ENCODE assay signal across 22 cellular contexts in the genomic region with DNA sequence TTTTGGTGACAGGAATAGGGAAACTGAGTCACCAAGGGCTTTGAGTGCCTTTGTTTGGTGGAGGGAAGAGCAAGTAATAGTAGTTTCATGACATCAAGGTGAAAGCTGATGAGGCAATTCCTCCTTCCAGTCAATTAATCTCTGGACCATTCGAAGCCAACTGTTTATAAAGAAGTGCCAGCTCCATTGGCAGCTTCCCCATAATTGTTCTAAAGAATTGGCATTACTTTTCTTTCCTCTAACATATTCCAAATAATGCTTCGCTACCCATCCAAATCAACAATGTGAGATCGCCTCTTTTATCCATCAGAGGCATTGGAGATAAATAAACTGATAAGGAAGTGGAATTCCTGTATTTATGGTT.
DNase-seq lines count a peak whose midpoint lies in the region; ATAC-seq, FAIRE-seq and TF ChIP-seq lines count a peak whose summit lies in the region.
"Had no signal": no experiment of that assay in that cellular context is flagged by ENCODE, and none has a peak within 500 bp of the region (broad histone marks: within the 10 kb centered on the region; RNA-seq: fewer than 3 reads in every experiment).

No MANE protein-coding gene starts in this region.

- no peak for FAIRE-seq in GM12891 (lab: Jason Lieb, UNC)
- FAIRE-seq: G401.6, RCC 7860 had no signal

- intact Hi-C loops in natural killer cell (cut with micrococcal nuclease) (no loop called here), testis (cut with DNase I; ENCODE audit: low total_unique reads) (no loop called here)

- no peaks in the 10 kb centered on the region for H3K9me3 Mint-ChIP-seq in natural killer cell
- no peaks in the 10 kb centered on the region for H3K9me3 Mint-ChIP-seq in natural killer cell treated with Interleukin-12 subunit alpha and Interleukin-12 subunit beta and Interleukin-15 and Interleukin-18, amount 100 ng/mL, for 72 hours

- H3K4me1 Mint-ChIP-seq in natural killer cell: peaks cover 53 to 59% of the 10 kb centered on the region in 2 donors
- H3K4me1 Mint-ChIP-seq in natural killer cell treated with Interleukin-12 subunit alpha and Interleukin-12 subunit beta and Interleukin-15 and Interleukin-18, amount 100 ng/mL, for 72 hours (ENCODE audit: low read depth in 2 of 2): peaks cover 16 to 34% of the 10 kb centered on the region in 2 donors
- H3K4me1 Mint-ChIP-seq: CD8-positive, alpha-beta memory T cell had no signal

- no peak for TF ChIP-seq CTCF in natural killer cell (IDR thresholded peaks at IDR 0.05)
- TF ChIP-seq CTCF in VCaP (conservative IDR thresholded peaks at IDR 0.05): no peak
- no peak for TF ChIP-seq CTCF in testis (IDR thresholded peaks at IDR 0.05)

- ATAC-seq in natural killer cell: no peak
- no peak for ATAC-seq in natural killer cell treated with Interleukin-12 subunit alpha and Interleukin-12 subunit beta and Interleukin-15 and Interleukin-18, amount 100 ng/mL, for 72 hours
- no peak for ATAC-seq in HG03354 (IDR thresholded peaks at IDR 0.05; ENCODE audit: poor library complexity, severe bottlenecking, unreplicated experiment)

- TF ChIP-seq POLR2A in GM12891 (IDR thresholded peaks at IDR 0.05; ENCODE audit: low read depth, low read length): no peak
- TF ChIP-seq POLR2A in testis (IDR thresholded peaks at IDR 0.05): no peak

- H3K9me3 ChIP-seq in testis: no peaks in the 10 kb centered on the region
- H3K9me3 ChIP-seq: BLaER1 treated with 17β-estradiol and CSF1 and Interleukin-3, amounts not matched to agents 10 nM and 100 nM; SJCRH30 had no signal

- H3K4me3 Mint-ChIP-seq in natural killer cell: peak overlapping the region; percentile 9
- H3K4me3 Mint-ChIP-seq in natural killer cell treated with Interleukin-12 subunit alpha and Interleukin-12 subunit beta and Interleukin-15 and Interleukin-18, amount 100 ng/mL, for 72 hours: no peak overlapping the region
- H3K4me3 Mint-ChIP-seq: CD8-positive, alpha-beta memory T cell had no signal

- peak overlapping the region; percentile 72 to 77 for H3K27ac Mint-ChIP-seq in natural killer cell
- H3K27ac Mint-ChIP-seq in natural killer cell treated with Interleukin-12 subunit alpha and Interleukin-12 subunit beta and Interleukin-15 and Interleukin-18, amount 100 ng/mL, for 72 hours: no peak overlapping the region
- H3K27ac Mint-ChIP-seq: CD8-positive, alpha-beta memory T cell had no signal

- no peaks in the 10 kb centered on the region for H3K27me3 ChIP-seq in testis
- H3K27me3 ChIP-seq: BLaER1 treated with 17β-estradiol and CSF1 and Interleukin-3, amounts not matched to agents 10 nM and 100 nM; SJCRH30 had no signal

- H3K4me3 ChIP-seq in testis: no peak overlapping the region
- H3K4me3 ChIP-seq: BLaER1 treated with 17β-estradiol and CSF1 and Interleukin-3, amounts not matched to agents 10 nM and 100 nM; SJCRH30 had no signal

- DNase-seq in natural killer cell (no peak), kidney glomerular epithelial cell (lab: John Stamatoyannopoulos, UW) (peak; percentile 27), GM12891 (ENCODE audit: insufficient read length, low spot score) (no peak), testis (no peak)
- no peak for DNase-seq in natural killer cell treated with Interleukin-12 subunit alpha and Interleukin-12 subunit beta and Interleukin-15 and Interleukin-18, amount 100 ng/mL, for 72 hours (ENCODE audit: low spot score)
- DNase-seq in stimulated activated CD4-positive, alpha-beta T cell treated with anti-CD3 and anti-CD28 coated beads, Interleukin-2, amount 100 ng/mL, for 48 hours: no peak
- DNase-seq: 8988T; CD8-positive, alpha-beta memory T cell; GOT3; HCEC 1CT; NCI-H1092; NCI-H1436 treated with DMSO at 0.1 percent for 48 hours; NCI-H2029; NCI-H345; NCI-H524 treated with DMSO at 0.1 percent for 48 hours; NCI-H82; SJCRH30 had no signal

- 85 to 91% methylated on average over 3 of the region's 3 CpGs for WGBS in testis, 2 donors

- H3K27ac ChIP-seq in VCaP: peak overlapping the region; percentile 63
- no peak overlapping the region for H3K27ac ChIP-seq in testis
- H3K27ac ChIP-seq: BLaER1 treated with 17β-estradiol and CSF1 and Interleukin-3, amounts not matched to agents 10 nM and 100 nM; SJCRH30 had no signal

- H3K36me3 ChIP-seq in testis (ENCODE audit: low read depth, missing control alignments): no peaks in the 10 kb centered on the region
- H3K36me3 ChIP-seq: BLaER1 treated with 17β-estradiol and CSF1 and Interleukin-3, amounts not matched to agents 10 nM and 100 nM; SJCRH30 had no signal

- peaks cover 4% of the 10 kb centered on the region for H3K4me1 ChIP-seq in testis

- peaks cover 0 to 3% of the 10 kb centered on the region in 2 donors for H3K27me3 Mint-ChIP-seq in natural killer cell (ENCODE audit: low read depth in 2 of 2)
- peaks cover 0 to 2% of the 10 kb centered on the region in 2 donors for H3K27me3 Mint-ChIP-seq in natural killer cell treated with Interleukin-12 subunit alpha and Interleukin-12 subunit beta and Interleukin-15 and Interleukin-18, amount 100 ng/mL, for 72 hours

- H3K36me3 Mint-ChIP-seq in natural killer cell: no peaks in the 10 kb centered on the region
- no peaks in the 10 kb centered on the region for H3K36me3 Mint-ChIP-seq in natural killer cell treated with Interleukin-12 subunit alpha and Interleukin-12 subunit beta and Interleukin-15 and Interleukin-18, amount 100 ng/mL, for 72 hours
- H3K36me3 Mint-ChIP-seq: CD8-positive, alpha-beta memory T cell had no signal

TF ChIP-seq in GM12891, 5 proteins besides CTCF, POLR2A, EP300 and RAD21:
- TF ChIP-seq SPI1 (IDR thresholded peaks at IDR 0.05; ENCODE audit: low read depth, low read length) (no peak), POU2F2 (IDR thresholded peaks at IDR 0.05; ENCODE audit: low read depth, low read length) (no peak), POLR2AphosphoS5 (IDR thresholded peaks at IDR 0.05; ENCODE audit: low read depth, low read length) (no peak), TAF1 (IDR thresholded peaks at IDR 0.05; ENCODE audit: low read depth, low read length) (no peak), PAX5 (IDR thresholded peaks at IDR 0.05; ENCODE audit: insufficient read depth, low read length, severe bottlenecking) (no peak)
TF ChIP-seq in GM12891: peak in this region for 0.

Comparison
In these comparisons a context has a peak if more than half of its experiments do, and no peak if none do; other contexts are left out.
1. H3K27ac Mint-ChIP-seq: peak in natural killer cell (2 of 2); none in natural killer cell treated with Interleukin-12 subunit alpha and Interleukin-12 subunit beta and Interleukin-15 and Interleukin-18, amount 100 ng/mL, for 72 hours (0 of 2).